ENCODE assay signal across 1 cellular context in the genomic region with DNA sequence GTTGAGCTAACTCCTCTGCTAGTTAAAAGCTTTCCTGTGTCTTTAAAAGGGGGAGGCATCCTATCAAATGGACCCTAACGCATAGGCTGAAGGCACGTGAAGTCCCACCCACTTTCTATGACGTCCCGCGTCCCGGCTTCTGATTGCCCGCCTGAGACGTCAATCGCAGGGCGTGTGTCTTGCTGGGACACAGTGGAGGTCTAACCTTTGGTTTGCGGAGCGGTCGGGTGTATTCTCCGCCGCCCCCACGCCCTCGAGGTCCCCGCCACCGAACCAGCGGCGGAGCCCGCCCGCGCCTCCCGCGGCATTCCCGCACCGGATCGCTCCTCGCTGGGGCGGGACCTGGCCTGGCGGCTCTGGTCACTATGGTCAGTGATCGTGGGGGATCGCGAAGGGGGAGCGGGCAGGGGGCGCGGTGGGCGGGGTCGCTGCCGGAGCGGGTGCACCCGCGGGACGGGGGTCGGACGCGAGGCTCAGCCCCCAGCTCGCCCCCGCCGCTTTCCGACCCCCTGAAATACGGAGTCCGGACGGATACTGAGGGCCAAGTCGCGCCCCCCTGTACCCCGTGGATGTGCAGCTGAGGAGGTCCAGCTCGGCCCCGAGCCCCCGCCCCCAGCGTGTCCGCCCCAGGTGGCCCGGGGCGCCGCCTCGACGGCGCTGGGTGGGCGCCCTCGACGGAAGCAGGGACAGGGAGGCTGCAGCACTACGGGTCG.
A peak's percentile ranks its signal among the peaks of the same experiment; 100 is the strongest.
TF ChIP-seq lines count a peak whose summit lies in the region.

A gene (plus strand): TSS at position 168 of the 713 bp plus-strand sequence. CDS start 198 bp downstream, at position 366.

TF ChIP-seq in HepG2, 621 proteins besides CTCF, POLR2A, EP300 and RAD21 (continued from another document and continues in another):
- TF ChIP-seq, protein P1, sequence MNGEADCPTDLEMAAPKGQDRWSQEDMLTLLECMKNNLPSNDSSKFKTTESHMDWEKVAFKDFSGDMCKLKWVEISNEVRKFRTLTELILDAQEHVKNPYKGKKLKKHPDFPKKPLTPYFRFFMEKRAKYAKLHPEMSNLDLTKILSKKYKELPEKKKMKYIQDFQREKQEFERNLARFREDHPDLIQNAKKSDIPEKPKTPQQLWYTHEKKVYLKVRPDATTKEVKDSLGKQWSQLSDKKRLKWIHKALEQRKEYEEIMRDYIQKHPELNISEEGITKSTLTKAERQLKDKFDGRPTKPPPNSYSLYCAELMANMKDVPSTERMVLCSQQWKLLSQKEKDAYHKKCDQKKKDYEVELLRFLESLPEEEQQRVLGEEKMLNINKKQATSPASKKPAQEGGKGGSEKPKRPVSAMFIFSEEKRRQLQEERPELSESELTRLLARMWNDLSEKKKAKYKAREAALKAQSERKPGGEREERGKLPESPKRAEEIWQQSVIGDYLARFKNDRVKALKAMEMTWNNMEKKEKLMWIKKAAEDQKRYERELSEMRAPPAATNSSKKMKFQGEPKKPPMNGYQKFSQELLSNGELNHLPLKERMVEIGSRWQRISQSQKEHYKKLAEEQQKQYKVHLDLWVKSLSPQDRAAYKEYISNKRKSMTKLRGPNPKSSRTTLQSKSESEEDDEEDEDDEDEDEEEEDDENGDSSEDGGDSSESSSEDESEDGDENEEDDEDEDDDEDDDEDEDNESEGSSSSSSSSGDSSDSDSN (CRISPR knock-in tag; IDR thresholded peaks at IDR 0.05), result peak; percentile 44; the same call in 1 of the 2 replicates
- TF ChIP-seq CEBPG (CRISPR knock-in tag; IDR thresholded peaks at IDR 0.05), result no peak
- TF ChIP-seq ZMAT3 (CRISPR knock-in tag; conservative IDR thresholded peaks at IDR 0.05), result no peak
- TF ChIP-seq, protein P2, sequence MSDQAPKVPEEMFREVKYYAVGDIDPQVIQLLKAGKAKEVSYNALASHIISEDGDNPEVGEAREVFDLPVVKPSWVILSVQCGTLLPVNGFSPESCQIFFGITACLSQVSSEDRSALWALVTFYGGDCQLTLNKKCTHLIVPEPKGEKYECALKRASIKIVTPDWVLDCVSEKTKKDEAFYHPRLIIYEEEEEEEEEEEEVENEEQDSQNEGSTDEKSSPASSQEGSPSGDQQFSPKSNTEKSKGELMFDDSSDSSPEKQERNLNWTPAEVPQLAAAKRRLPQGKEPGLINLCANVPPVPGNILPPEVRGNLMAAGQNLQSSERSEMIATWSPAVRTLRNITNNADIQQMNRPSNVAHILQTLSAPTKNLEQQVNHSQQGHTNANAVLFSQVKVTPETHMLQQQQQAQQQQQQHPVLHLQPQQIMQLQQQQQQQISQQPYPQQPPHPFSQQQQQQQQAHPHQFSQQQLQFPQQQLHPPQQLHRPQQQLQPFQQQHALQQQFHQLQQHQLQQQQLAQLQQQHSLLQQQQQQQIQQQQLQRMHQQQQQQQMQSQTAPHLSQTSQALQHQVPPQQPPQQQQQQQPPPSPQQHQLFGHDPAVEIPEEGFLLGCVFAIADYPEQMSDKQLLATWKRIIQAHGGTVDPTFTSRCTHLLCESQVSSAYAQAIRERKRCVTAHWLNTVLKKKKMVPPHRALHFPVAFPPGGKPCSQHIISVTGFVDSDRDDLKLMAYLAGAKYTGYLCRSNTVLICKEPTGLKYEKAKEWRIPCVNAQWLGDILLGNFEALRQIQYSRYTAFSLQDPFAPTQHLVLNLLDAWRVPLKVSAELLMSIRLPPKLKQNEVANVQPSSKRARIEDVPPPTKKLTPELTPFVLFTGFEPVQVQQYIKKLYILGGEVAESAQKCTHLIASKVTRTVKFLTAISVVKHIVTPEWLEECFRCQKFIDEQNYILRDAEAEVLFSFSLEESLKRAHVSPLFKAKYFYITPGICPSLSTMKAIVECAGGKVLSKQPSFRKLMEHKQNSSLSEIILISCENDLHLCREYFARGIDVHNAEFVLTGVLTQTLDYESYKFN (CRISPR knock-in tag; conservative IDR thresholded peaks at IDR 0.05), result peak; percentile 20; the same call in 1 of the 2 replicates
- peak; percentile 55; the same call in 1 of the 2 replicates for TF ChIP-seq ZNF235 (CRISPR knock-in tag; IDR thresholded peaks at IDR 0.05; ENCODE audit: borderline replicate concordance)
- TF ChIP-seq ZBTB38 (CRISPR knock-in tag; IDR thresholded peaks at IDR 0.05), result no peak
- TF ChIP-seq, protein P3, sequence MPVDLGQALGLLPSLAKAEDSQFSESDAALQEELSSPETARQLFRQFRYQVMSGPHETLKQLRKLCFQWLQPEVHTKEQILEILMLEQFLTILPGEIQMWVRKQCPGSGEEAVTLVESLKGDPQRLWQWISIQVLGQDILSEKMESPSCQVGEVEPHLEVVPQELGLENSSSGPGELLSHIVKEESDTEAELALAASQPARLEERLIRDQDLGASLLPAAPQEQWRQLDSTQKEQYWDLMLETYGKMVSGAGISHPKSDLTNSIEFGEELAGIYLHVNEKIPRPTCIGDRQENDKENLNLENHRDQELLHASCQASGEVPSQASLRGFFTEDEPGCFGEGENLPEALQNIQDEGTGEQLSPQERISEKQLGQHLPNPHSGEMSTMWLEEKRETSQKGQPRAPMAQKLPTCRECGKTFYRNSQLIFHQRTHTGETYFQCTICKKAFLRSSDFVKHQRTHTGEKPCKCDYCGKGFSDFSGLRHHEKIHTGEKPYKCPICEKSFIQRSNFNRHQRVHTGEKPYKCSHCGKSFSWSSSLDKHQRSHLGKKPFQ (CRISPR knock-in tag; IDR thresholded peaks at IDR 0.05; ENCODE audit: insufficient replicate concordance), result peak; percentile 43
- TF ChIP-seq KAT8 (CRISPR knock-in tag; IDR thresholded peaks at IDR 0.05), result peak; percentile 58; the same call in 1 of the 2 replicates
- TF ChIP-seq ATF1 (CRISPR knock-in tag; IDR thresholded peaks at IDR 0.05), result peak; percentile 90
- TF ChIP-seq, protein P4, sequence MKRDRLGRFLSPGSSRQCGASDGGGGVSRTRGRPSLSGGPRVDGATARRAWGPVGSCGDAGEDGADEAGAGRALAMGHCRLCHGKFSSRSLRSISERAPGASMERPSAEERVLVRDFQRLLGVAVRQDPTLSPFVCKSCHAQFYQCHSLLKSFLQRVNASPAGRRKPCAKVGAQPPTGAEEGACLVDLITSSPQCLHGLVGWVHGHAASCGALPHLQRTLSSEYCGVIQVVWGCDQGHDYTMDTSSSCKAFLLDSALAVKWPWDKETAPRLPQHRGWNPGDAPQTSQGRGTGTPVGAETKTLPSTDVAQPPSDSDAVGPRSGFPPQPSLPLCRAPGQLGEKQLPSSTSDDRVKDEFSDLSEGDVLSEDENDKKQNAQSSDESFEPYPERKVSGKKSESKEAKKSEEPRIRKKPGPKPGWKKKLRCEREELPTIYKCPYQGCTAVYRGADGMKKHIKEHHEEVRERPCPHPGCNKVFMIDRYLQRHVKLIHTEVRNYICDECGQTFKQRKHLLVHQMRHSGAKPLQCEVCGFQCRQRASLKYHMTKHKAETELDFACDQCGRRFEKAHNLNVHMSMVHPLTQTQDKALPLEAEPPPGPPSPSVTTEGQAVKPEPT (CRISPR knock-in tag; IDR thresholded peaks at IDR 0.05; ENCODE audit: low read depth), result 0 out of 2 replicates have a peak, but pooled peaks have one; percentile 23
- TF ChIP-seq, protein P5, sequence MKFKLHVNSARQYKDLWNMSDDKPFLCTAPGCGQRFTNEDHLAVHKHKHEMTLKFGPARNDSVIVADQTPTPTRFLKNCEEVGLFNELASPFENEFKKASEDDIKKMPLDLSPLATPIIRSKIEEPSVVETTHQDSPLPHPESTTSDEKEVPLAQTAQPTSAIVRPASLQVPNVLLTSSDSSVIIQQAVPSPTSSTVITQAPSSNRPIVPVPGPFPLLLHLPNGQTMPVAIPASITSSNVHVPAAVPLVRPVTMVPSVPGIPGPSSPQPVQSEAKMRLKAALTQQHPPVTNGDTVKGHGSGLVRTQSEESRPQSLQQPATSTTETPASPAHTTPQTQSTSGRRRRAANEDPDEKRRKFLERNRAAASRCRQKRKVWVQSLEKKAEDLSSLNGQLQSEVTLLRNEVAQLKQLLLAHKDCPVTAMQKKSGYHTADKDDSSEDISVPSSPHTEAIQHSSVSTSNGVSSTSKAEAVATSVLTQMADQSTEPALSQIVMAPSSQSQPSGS (CRISPR knock-in tag; IDR thresholded peaks at IDR 0.05), result no peak
- TF ChIP-seq SAP130 (CRISPR knock-in tag; IDR thresholded peaks at IDR 0.05; ENCODE audit: low read depth), result peak; percentile 53; the same call in 1 of the 2 replicates
- no peak for TF ChIP-seq TAF15 (IDR thresholded peaks at IDR 0.05; ENCODE audit: low read depth, low read length, poor library complexity, severe bottlenecking)
- TF ChIP-seq MYC (CRISPR knock-in tag; IDR thresholded peaks at IDR 0.05; ENCODE audit: borderline replicate concordance), result 0 out of 2 replicates have a peak, but pooled peaks have one; percentile 58
- TF ChIP-seq, protein P6, sequence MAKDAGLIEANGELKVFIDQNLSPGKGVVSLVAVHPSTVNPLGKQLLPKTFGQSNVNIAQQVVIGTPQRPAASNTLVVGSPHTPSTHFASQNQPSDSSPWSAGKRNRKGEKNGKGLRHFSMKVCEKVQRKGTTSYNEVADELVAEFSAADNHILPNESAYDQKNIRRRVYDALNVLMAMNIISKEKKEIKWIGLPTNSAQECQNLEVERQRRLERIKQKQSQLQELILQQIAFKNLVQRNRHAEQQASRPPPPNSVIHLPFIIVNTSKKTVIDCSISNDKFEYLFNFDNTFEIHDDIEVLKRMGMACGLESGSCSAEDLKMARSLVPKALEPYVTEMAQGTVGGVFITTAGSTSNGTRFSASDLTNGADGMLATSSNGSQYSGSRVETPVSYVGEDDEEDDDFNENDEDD (CRISPR knock-in tag; IDR thresholded peaks at IDR 0.05; ENCODE audit: borderline replicate concordance), result peak; percentile 55; the same call in 1 of the 2 replicates
- TF ChIP-seq CREM (IDR thresholded peaks at IDR 0.05), result peak; percentile 78
- no peak for TF ChIP-seq CREM (CRISPR knock-in tag; IDR thresholded peaks at IDR 0.05)
- TF ChIP-seq ZNF720 (CRISPR knock-in tag; IDR thresholded peaks at IDR 0.05), result no peak
- TF ChIP-seq, protein P7, sequence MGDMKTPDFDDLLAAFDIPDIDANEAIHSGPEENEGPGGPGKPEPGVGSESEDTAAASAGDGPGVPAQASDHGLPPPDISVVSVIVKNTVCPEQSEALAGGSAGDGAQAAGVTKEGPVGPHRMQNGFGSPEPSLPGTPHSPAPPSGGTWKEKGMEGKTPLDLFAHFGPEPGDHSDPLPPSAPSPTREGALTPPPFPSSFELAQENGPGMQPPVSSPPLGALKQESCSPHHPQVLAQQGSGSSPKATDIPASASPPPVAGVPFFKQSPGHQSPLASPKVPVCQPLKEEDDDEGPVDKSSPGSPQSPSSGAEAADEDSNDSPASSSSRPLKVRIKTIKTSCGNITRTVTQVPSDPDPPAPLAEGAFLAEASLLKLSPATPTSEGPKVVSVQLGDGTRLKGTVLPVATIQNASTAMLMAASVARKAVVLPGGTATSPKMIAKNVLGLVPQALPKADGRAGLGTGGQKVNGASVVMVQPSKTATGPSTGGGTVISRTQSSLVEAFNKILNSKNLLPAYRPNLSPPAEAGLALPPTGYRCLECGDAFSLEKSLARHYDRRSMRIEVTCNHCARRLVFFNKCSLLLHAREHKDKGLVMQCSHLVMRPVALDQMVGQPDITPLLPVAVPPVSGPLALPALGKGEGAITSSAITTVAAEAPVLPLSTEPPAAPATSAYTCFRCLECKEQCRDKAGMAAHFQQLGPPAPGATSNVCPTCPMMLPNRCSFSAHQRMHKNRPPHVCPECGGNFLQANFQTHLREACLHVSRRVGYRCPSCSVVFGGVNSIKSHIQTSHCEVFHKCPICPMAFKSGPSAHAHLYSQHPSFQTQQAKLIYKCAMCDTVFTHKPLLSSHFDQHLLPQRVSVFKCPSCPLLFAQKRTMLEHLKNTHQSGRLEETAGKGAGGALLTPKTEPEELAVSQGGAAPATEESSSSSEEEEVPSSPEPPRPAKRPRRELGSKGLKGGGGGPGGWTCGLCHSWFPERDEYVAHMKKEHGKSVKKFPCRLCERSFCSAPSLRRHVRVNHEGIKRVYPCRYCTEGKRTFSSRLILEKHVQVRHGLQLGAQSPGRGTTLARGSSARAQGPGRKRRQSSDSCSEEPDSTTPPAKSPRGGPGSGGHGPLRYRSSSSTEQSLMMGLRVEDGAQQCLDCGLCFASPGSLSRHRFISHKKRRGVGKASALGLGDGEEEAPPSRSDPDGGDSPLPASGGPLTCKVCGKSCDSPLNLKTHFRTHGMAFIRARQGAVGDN (CRISPR knock-in tag; IDR thresholded peaks at IDR 0.05), result peak; percentile 73
- no peak for TF ChIP-seq KDM5A (IDR thresholded peaks at IDR 0.05; ENCODE audit: borderline replicate concordance, low read length)
- TF ChIP-seq BRD4 (CRISPR knock-in tag; IDR thresholded peaks at IDR 0.05), result 0 out of 2 replicates have a peak, but pooled peaks have one; percentile 19
- TF ChIP-seq NFYB (CRISPR knock-in tag; IDR thresholded peaks at IDR 0.05), result peak; percentile 96
- 0 out of 2 replicates have a peak, but pooled peaks have one; percentile 36 for TF ChIP-seq ZNF619 (CRISPR knock-in tag; IDR thresholded peaks at IDR 0.05)
- no peak for TF ChIP-seq ZNF333 (CRISPR knock-in tag; IDR thresholded peaks at IDR 0.05; ENCODE audit: borderline replicate concordance)
- no peak for TF ChIP-seq NR2F6 (IDR thresholded peaks at IDR 0.05)
- TF ChIP-seq NR2F6 (CRISPR knock-in tag; IDR thresholded peaks at IDR 0.05), result peak; percentile 30; the same call in 1 of the 2 replicates
- peak; percentile 48; the same call in 1 of the 2 replicates for TF ChIP-seq PITX1 (CRISPR knock-in tag; IDR thresholded peaks at IDR 0.05)
- no peak for TF ChIP-seq STAG1 (CRISPR knock-in tag; IDR thresholded peaks at IDR 0.05)
- TF ChIP-seq ZNF552 (CRISPR knock-in tag; IDR thresholded peaks at IDR 0.05; ENCODE audit: borderline replicate concordance), result no peak
- TF ChIP-seq SP2 (CRISPR knock-in tag; IDR thresholded peaks at IDR 0.05), result peak; percentile 99
- no peak for TF ChIP-seq SP1 (IDR thresholded peaks at IDR 0.05)
- peak; percentile 93 for TF ChIP-seq SP1 (CRISPR knock-in tag; IDR thresholded peaks at IDR 0.05)
- peak; percentile 20; the same call in 1 of the 2 replicates for TF ChIP-seq YEATS4 (CRISPR knock-in tag; IDR thresholded peaks at IDR 0.05; ENCODE audit: borderline replicate concordance)
- TF ChIP-seq, protein P8, sequence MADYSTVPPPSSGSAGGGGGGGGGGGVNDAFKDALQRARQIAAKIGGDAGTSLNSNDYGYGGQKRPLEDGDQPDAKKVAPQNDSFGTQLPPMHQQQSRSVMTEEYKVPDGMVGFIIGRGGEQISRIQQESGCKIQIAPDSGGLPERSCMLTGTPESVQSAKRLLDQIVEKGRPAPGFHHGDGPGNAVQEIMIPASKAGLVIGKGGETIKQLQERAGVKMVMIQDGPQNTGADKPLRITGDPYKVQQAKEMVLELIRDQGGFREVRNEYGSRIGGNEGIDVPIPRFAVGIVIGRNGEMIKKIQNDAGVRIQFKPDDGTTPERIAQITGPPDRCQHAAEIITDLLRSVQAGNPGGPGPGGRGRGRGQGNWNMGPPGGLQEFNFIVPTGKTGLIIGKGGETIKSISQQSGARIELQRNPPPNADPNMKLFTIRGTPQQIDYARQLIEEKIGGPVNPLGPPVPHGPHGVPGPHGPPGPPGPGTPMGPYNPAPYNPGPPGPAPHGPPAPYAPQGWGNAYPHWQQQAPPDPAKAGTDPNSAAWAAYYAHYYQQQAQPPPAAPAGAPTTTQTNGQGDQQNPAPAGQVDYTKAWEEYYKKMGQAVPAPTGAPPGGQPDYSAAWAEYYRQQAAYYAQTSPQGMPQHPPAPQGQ (CRISPR knock-in tag; IDR thresholded peaks at IDR 0.05; ENCODE audit: borderline replicate concordance), result no peak
- TF ChIP-seq SP4 (CRISPR knock-in tag; IDR thresholded peaks at IDR 0.05), result peak; percentile 95
- no peak for TF ChIP-seq NR3C1 (CRISPR knock-in tag; IDR thresholded peaks at IDR 0.05)
